Comparison of ENCODE assay signal across 36 cellular contexts in genomic region chr6:138885156-138885819, GRCh38.
"Had no signal": no experiment of that assay in that cellular context is flagged by ENCODE, and none has a peak within 500 bp of the region (broad histone marks: within the 10 kb centered on the region; RNA-seq: fewer than 3 reads in every experiment).

No MANE protein-coding gene starts in this region.

- H3K4me3 ChIP-seq: adrenal gland, body of pancreas, colonic mucosa, dorsolateral prefrontal cortex, esophagus muscularis mucosa, gastrocnemius medialis, heart right ventricle had no signal

- H3K36me3 Mint-ChIP-seq: activated CD4-positive, alpha-beta memory T cell treated with anti-CD3 and anti-CD28 coated beads for 36 hours; activated naive CD4-positive, alpha-beta T cell treated with anti-CD3 and anti-CD28 coated beads, Interleukin-2, amount 50 U/mL, for 24 hours; activated naive CD8-positive, alpha-beta T cell treated with anti-CD3 and anti-CD28 coated beads for 36 hours had no signal

- H3K9me3 ChIP-seq: adrenal gland, body of pancreas, colonic mucosa, esophagus muscularis mucosa, gastrocnemius medialis, heart right ventricle had no signal

- H3K27me3 Mint-ChIP-seq: activated CD4-positive, alpha-beta memory T cell treated with anti-CD3 and anti-CD28 coated beads for 36 hours; activated CD4-positive, alpha-beta T cell treated with anti-CD3 and anti-CD28 coated beads for 36 hours; activated CD4-positive, alpha-beta T cell treated with anti-CD3 and anti-CD28 coated beads, Interleukin-2, amount 10 ng/mL, durations not matched to agents 24 days and 14 days; activated CD8-positive, alpha-beta memory T cell treated with anti-CD3 and anti-CD28 coated beads, Interleukin-2, amount 10 ng/mL, durations not matched to agents 7 days and 5 days; activated naive CD4-positive, alpha-beta T cell treated with anti-CD3 and anti-CD28 coated beads, Interleukin-2, amount 50 U/mL, for 24 hours; activated naive CD8-positive, alpha-beta T cell treated with anti-CD3 and anti-CD28 coated beads for 36 hours; activated naive CD8-positive, alpha-beta T cell treated with anti-CD3 and anti-CD28 coated beads, Interleukin-2, amount 50 U/mL, for 24 hours; dendritic cell treated with granulocyte-macrophage colony-stimulating factor and Interleukin-4, amounts not matched to agents 40 ng/mL and 50 ng/mL, for 4 days; T-helper 17 cell had no signal

- H3K4me3 Mint-ChIP-seq: activated CD4-positive, alpha-beta memory T cell treated with anti-CD3 and anti-CD28 coated beads for 36 hours; activated CD4-positive, alpha-beta T cell treated with anti-CD3 and anti-CD28 coated beads for 36 hours; activated CD4-positive, alpha-beta T cell treated with anti-CD3 and anti-CD28 coated beads, Interleukin-2, amount 10 ng/mL, durations not matched to agents 24 days and 14 days; activated CD8-positive, alpha-beta memory T cell treated with anti-CD3 and anti-CD28 coated beads, Interleukin-2, amount 10 ng/mL, durations not matched to agents 7 days and 5 days; activated CD8-positive, alpha-beta T cell treated with anti-CD3 and anti-CD28 coated beads, Interleukin-2, amount 10 ng/mL, durations not matched to agents 7 days and 5 days; activated naive CD4-positive, alpha-beta T cell treated with anti-CD3 and anti-CD28 coated beads for 36 hours; activated naive CD4-positive, alpha-beta T cell treated with anti-CD3 and anti-CD28 coated beads, Interleukin-2, amount 50 U/mL, for 24 hours; activated naive CD8-positive, alpha-beta T cell treated with anti-CD3 and anti-CD28 coated beads for 36 hours; activated naive CD8-positive, alpha-beta T cell treated with anti-CD3 and anti-CD28 coated beads, Interleukin-2, amount 50 U/mL, for 24 hours; activated T-helper 1 cell treated with anti-CD3 and anti-CD28 coated beads, Interleukin-12 subunit alpha, Interleukin-12 subunit beta, Interleukin-2, Interleukin-4 antibody, amounts not matched to agents 30 ng/mL and 10 ng/mL and 1 ng/mL, durations not matched to agents 14 hours and 24 hours and 36 hours; dendritic cell treated with granulocyte-macrophage colony-stimulating factor and Interleukin-4, amounts not matched to agents 40 ng/mL and 50 ng/mL, for 4 days; T-helper 17 cell; T-helper 2 cell treated with Interferon-gamma antibody and Interleukin-4, amounts not matched to agents 5 μg/mL and 100 μg/mL, for 36 hours had no signal

- DNase-seq: activated CD4-positive, alpha-beta memory T cell treated with anti-CD3 and anti-CD28 coated beads for 36 hours; activated CD4-positive, alpha-beta T cell treated with anti-CD3 and anti-CD28 coated beads for 36 hours; activated CD4-positive, alpha-beta T cell treated with anti-CD3 and anti-CD28 coated beads, Interleukin-2, amount 10 ng/mL, durations not matched to agents 24 days and 14 days; activated CD4-positive, CD25-positive, alpha-beta regulatory T cell; activated CD4-positive, CD25-positive, alpha-beta regulatory T cell treated with anti-CD3 and anti-CD28 coated beads, Interleukin-2, amount 50 U/mL, for 72 hours; activated CD8-positive, alpha-beta memory T cell treated with anti-CD3 and anti-CD28 coated beads, Interleukin-2, amount 10 ng/mL, durations not matched to agents 7 days and 5 days; activated CD8-positive, alpha-beta memory T cell treated with anti-CD3 and anti-CD28 coated beads, Interleukin-2, amount 50 U/mL, for 4 hours; activated CD8-positive, alpha-beta T cell treated with anti-CD3 and anti-CD28 coated beads, Interleukin-2, amount 10 ng/mL, durations not matched to agents 7 days and 5 days; activated effector memory CD4-positive, alpha-beta T cell treated with anti-CD3 and anti-CD28 coated beads, Interleukin-2, amount 50 U/mL, for 16 hours; activated naive CD4-positive, alpha-beta T cell treated with anti-CD3 and anti-CD28 coated beads for 36 hours; activated naive CD8-positive, alpha-beta T cell treated with anti-CD3 and anti-CD28 coated beads for 36 hours; activated naive CD8-positive, alpha-beta T cell treated with anti-CD3 and anti-CD28 coated beads, Interleukin-2, amount 50 U/mL, for 24 hours; activated T-cell treated with anti-CD3 and anti-CD28 coated beads, Interleukin-2, amount 50 U/mL, for 1 hour; activated T-cell treated with anti-CD3 and anti-CD28 coated beads, Interleukin-2, amount 50 U/mL, for 48 hours; adrenal gland; amygdala; aorta; body of pancreas; caudate nucleus; colonic mucosa; dorsolateral prefrontal cortex; effector memory CD4-positive, alpha-beta T cell; erythroblast; foreskin keratinocyte; gastrocnemius medialis; heart right ventricle; T-helper 1 cell; T-helper 17 cell; T1000; WERI-Rb-1 had no signal

- H3K4me1 Mint-ChIP-seq: activated CD4-positive, alpha-beta T cell treated with anti-CD3 and anti-CD28 coated beads, Interleukin-2, amount 10 ng/mL, durations not matched to agents 24 days and 14 days; activated CD8-positive, alpha-beta memory T cell treated with anti-CD3 and anti-CD28 coated beads, Interleukin-2, amount 10 ng/mL, durations not matched to agents 7 days and 5 days; activated naive CD4-positive, alpha-beta T cell treated with anti-CD3 and anti-CD28 coated beads, Interleukin-2, amount 50 U/mL, for 24 hours; activated naive CD8-positive, alpha-beta T cell treated with anti-CD3 and anti-CD28 coated beads, Interleukin-2, amount 50 U/mL, for 24 hours; T-helper 17 cell had no signal

- H3K4me1 ChIP-seq: adrenal gland, colonic mucosa, esophagus muscularis mucosa, foreskin keratinocyte, gastrocnemius medialis had no signal

- H3K9me3 Mint-ChIP-seq: activated CD4-positive, alpha-beta memory T cell treated with anti-CD3 and anti-CD28 coated beads for 36 hours; activated CD4-positive, alpha-beta T cell treated with anti-CD3 and anti-CD28 coated beads, Interleukin-2, amount 10 ng/mL, durations not matched to agents 24 days and 14 days; activated naive CD4-positive, alpha-beta T cell treated with anti-CD3 and anti-CD28 coated beads for 36 hours; activated naive CD4-positive, alpha-beta T cell treated with anti-CD3 and anti-CD28 coated beads, Interleukin-2, amount 50 U/mL, for 24 hours; activated naive CD8-positive, alpha-beta T cell treated with anti-CD3 and anti-CD28 coated beads for 36 hours; activated naive CD8-positive, alpha-beta T cell treated with anti-CD3 and anti-CD28 coated beads, Interleukin-2, amount 50 U/mL, for 24 hours; activated T-helper 1 cell treated with anti-CD3 and anti-CD28 coated beads, Interleukin-12 subunit alpha, Interleukin-12 subunit beta, Interleukin-2, Interleukin-4 antibody, amounts not matched to agents 30 ng/mL and 10 ng/mL and 1 ng/mL, durations not matched to agents 14 hours and 24 hours and 36 hours; activated T-helper 2 cell treated with anti-CD3 and anti-CD28 coated beads, Interferon-gamma antibody, Interleukin-2, Interleukin-4, amounts not matched to agents 10 μg/mL and 5 μg/mL and 100 μg/mL, durations not matched to agents 14 hours and 24 hours and 36 hours; dendritic cell treated with granulocyte-macrophage colony-stimulating factor and Interleukin-4, amounts not matched to agents 40 ng/mL and 50 ng/mL, for 4 days; T-helper 2 cell treated with Interferon-gamma antibody and Interleukin-4, amounts not matched to agents 5 μg/mL and 100 μg/mL, for 36 hours had no signal

- ATAC-seq: activated CD4-positive, alpha-beta T cell treated with anti-CD3 and anti-CD28 coated beads for 36 hours; activated CD8-positive, alpha-beta memory T cell treated with anti-CD3 and anti-CD28 coated beads, Interleukin-2, amount 10 ng/mL, durations not matched to agents 7 days and 5 days; activated CD8-positive, alpha-beta T cell treated with anti-CD3 and anti-CD28 coated beads, Interleukin-2, amount 10 ng/mL, durations not matched to agents 7 days and 5 days; activated naive CD8-positive, alpha-beta T cell treated with anti-CD3 and anti-CD28 coated beads, Interleukin-2, amount 50 U/mL, for 24 hours; body of pancreas; foreskin keratinocyte; gastrocnemius medialis; T-helper 17 cell had no signal

- H3K27ac Mint-ChIP-seq: activated CD4-positive, alpha-beta memory T cell treated with anti-CD3 and anti-CD28 coated beads for 36 hours; activated CD4-positive, alpha-beta T cell treated with anti-CD3 and anti-CD28 coated beads for 36 hours; activated CD4-positive, alpha-beta T cell treated with anti-CD3 and anti-CD28 coated beads, Interleukin-2, amount 10 ng/mL, durations not matched to agents 24 days and 14 days; activated CD8-positive, alpha-beta memory T cell treated with anti-CD3 and anti-CD28 coated beads, Interleukin-2, amount 10 ng/mL, durations not matched to agents 7 days and 5 days; activated CD8-positive, alpha-beta T cell treated with anti-CD3 and anti-CD28 coated beads, Interleukin-2, amount 10 ng/mL, durations not matched to agents 7 days and 5 days; activated naive CD4-positive, alpha-beta T cell treated with anti-CD3 and anti-CD28 coated beads for 36 hours; activated naive CD4-positive, alpha-beta T cell treated with anti-CD3 and anti-CD28 coated beads, Interleukin-2, amount 50 U/mL, for 24 hours; activated naive CD8-positive, alpha-beta T cell treated with anti-CD3 and anti-CD28 coated beads for 36 hours; activated naive CD8-positive, alpha-beta T cell treated with anti-CD3 and anti-CD28 coated beads, Interleukin-2, amount 50 U/mL, for 24 hours; activated T-helper 1 cell treated with anti-CD3 and anti-CD28 coated beads, Interleukin-12 subunit alpha, Interleukin-12 subunit beta, Interleukin-2, Interleukin-4 antibody, amounts not matched to agents 30 ng/mL and 10 ng/mL and 1 ng/mL, durations not matched to agents 14 hours and 24 hours and 36 hours; activated T-helper 2 cell treated with anti-CD3 and anti-CD28 coated beads, Interferon-gamma antibody, Interleukin-2, Interleukin-4, amounts not matched to agents 10 μg/mL and 5 μg/mL and 100 μg/mL, durations not matched to agents 14 hours and 24 hours and 36 hours; dendritic cell treated with granulocyte-macrophage colony-stimulating factor and Interleukin-4, amounts not matched to agents 40 ng/mL and 50 ng/mL, for 4 days; T-helper 17 cell; T-helper 2 cell treated with Interferon-gamma antibody and Interleukin-4, amounts not matched to agents 5 μg/mL and 100 μg/mL, for 36 hours had no signal

- H3K36me3 ChIP-seq: adrenal gland, colonic mucosa, esophagus muscularis mucosa, gastrocnemius medialis, heart right ventricle, WERI-Rb-1 had no signal

- H3K27me3 ChIP-seq: adrenal gland, body of pancreas, colonic mucosa, dorsolateral prefrontal cortex, esophagus muscularis mucosa, foreskin keratinocyte, gastrocnemius medialis, heart right ventricle had no signal

- H3K27ac ChIP-seq: adrenal gland, body of pancreas, colonic mucosa, dorsolateral prefrontal cortex, esophagus muscularis mucosa, foreskin keratinocyte, gastrocnemius medialis, heart right ventricle, WERI-Rb-1 had no signal
